ENCODE assay signal across 1 cellular context in the genomic region with DNA sequence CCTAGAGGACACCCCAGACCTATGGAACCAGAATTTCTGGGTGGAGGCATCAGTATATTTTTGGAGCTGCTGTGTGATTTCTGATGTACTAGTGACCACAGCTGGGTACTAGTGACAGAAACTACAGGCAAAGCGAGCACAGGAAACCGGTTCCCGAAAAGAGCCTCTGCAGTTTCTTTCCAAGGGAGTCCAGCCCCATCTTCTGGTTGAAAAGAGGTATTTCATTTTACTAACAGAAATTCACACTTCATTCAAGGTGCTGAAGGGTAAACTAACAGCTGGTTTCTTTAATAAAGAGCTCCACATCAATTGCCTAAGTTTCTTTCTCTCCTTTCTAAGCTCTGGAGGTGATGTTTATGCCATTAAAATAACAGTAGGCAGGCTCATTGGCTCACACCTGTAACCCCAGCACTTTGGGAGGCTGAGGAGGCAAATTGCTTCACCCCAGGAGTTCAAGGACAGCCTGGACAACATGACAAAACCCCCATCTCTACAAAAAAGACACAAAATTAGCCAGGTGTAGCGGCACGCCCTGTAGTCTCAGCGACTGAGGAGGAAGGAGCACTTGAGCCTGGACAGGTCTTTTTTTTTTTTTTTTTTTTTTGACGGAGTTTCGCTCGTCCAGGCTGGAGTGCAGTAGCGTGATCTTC.
TF ChIP-seq lines count a peak whose summit lies in the region.

No MANE protein-coding gene starts in this region.

TF ChIP-seq in H1, 55 proteins besides CTCF, POLR2A, EP300 and RAD21:
- no peak for TF ChIP-seq HDAC2 (IDR thresholded peaks at IDR 0.05; ENCODE audit: borderline replicate concordance in 1 of 2, low read depth in 2 of 2, low read length in 2 of 2)
- no peak for TF ChIP-seq SIN3A (conservative IDR thresholded peaks at IDR 0.05 in 1 of 2, IDR thresholded peaks at IDR 0.05 in 1 of 2; ENCODE audit: low read depth in 1 of 2, low read length in 2 of 2)
- TF ChIP-seq KDM5A (IDR thresholded peaks at IDR 0.05; ENCODE audit: low read length): no peak
- no peak for TF ChIP-seq GTF2F1 (IDR thresholded peaks at IDR 0.05; ENCODE audit: borderline replicate concordance, low read depth, low read length)
- TF ChIP-seq ATF3 (IDR thresholded peaks at IDR 0.05; ENCODE audit: insufficient read depth, low read depth, low read length): no peak
- TF ChIP-seq CEBPB (IDR thresholded peaks at IDR 0.05; ENCODE audit: low read depth, low read length): 0 out of 2 replicates have a peak, but pooled peaks have one; percentile 7
- TF ChIP-seq, protein P1, sequence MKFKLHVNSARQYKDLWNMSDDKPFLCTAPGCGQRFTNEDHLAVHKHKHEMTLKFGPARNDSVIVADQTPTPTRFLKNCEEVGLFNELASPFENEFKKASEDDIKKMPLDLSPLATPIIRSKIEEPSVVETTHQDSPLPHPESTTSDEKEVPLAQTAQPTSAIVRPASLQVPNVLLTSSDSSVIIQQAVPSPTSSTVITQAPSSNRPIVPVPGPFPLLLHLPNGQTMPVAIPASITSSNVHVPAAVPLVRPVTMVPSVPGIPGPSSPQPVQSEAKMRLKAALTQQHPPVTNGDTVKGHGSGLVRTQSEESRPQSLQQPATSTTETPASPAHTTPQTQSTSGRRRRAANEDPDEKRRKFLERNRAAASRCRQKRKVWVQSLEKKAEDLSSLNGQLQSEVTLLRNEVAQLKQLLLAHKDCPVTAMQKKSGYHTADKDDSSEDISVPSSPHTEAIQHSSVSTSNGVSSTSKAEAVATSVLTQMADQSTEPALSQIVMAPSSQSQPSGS (IDR thresholded peaks at IDR 0.05; ENCODE audit: low read length): 0 out of 2 replicates have a peak, but pooled peaks have one; percentile 35
